Comparison of ENCODE assay signal across 20 cellular contexts in genomic region chr14:81332725-81333124, GRCh38.
DNase-seq lines count a peak whose midpoint lies in the region; ATAC-seq and TF ChIP-seq lines count a peak whose summit lies in the region.
"Had no signal": no experiment of that assay in that cellular context is flagged by ENCODE, and none has a peak within 500 bp of the region (broad histone marks: within the 10 kb centered on the region; RNA-seq: fewer than 3 reads in every experiment).

No MANE protein-coding gene starts in this region.

- H3K36me3 ChIP-seq in RWPE2 (ENCODE audit: low read depth) = no peaks in the 10 kb centered on the region
- H3K36me3 ChIP-seq: BLaER1 treated with 17β-estradiol and CSF1 and Interleukin-3, amounts not matched to agents 10 nM and 100 nM had no signal

- H3K4me3 Mint-ChIP-seq in T-helper 2 cell treated with Interferon-gamma antibody and Interleukin-4, amounts not matched to agents 5 μg/mL and 100 μg/mL, for 36 hours = no peak overlapping the region
- H3K4me3 Mint-ChIP-seq: B cell; CD4-positive, alpha-beta T cell; CD8-positive, alpha-beta memory T cell had no signal

- ATAC-seq in RWPE2 (ENCODE audit: low read depth) (no peak), foreskin keratinocyte (no peak), left lobe of liver (peak; percentile 50)
- ATAC-seq: GM12878 had no signal

- TF ChIP-seq CTCF in RWPE2 (IDR thresholded peaks at IDR 0.05; ENCODE audit: poor library complexity, severe bottlenecking) (no peak), foreskin keratinocyte (conservative IDR thresholded peaks at IDR 0.05) (no peak)

- H3K4me3 ChIP-seq in RWPE2 (ENCODE audit: severe bottlenecking) = no peak overlapping the region
- H3K4me3 ChIP-seq: BLaER1 treated with 17β-estradiol and CSF1 and Interleukin-3, amounts not matched to agents 10 nM and 100 nM; GM12878 had no signal

- DNase-seq in RWPE2 (ENCODE audit: low spot score) = no peak
- DNase-seq in foreskin keratinocyte = no peak
- DNase-seq in left lobe of liver (ENCODE audit: low spot score) = no peak
- DNase-seq in occipital lobe (lab: John Stamatoyannopoulos, UW) = no peak
- no peak for DNase-seq in T-helper 2 cell treated with Interferon-gamma antibody and Interleukin-4, amounts not matched to agents 5 μg/mL and 100 μg/mL, for 36 hours (ENCODE audit: low spot score)
- DNase-seq in NCI-H2029 (lab: John Stamatoyannopoulos, UW) = no peak
- DNase-seq: 8988T; ACHN; CD4-positive, alpha-beta T cell; CD8-positive, alpha-beta memory T cell; COR-L47; DMS 273 treated with DMSO at 0.1 percent for 48 hours; DMS153; DMS79; DND-41; EL; GDM1 had no signal

- no peaks in the 10 kb centered on the region for H3K36me3 Mint-ChIP-seq in T-helper 2 cell treated with Interferon-gamma antibody and Interleukin-4, amounts not matched to agents 5 μg/mL and 100 μg/mL, for 36 hours (ENCODE audit: low read depth)
- H3K36me3 Mint-ChIP-seq: CD8-positive, alpha-beta memory T cell had no signal

- H3K27ac ChIP-seq in RWPE2 (ENCODE audit: poor library complexity, severe bottlenecking) = peak overlapping the region; percentile 99
- peak overlapping the region; percentile 86 for H3K27ac ChIP-seq in foreskin keratinocyte
- H3K27ac ChIP-seq: BLaER1 treated with 17β-estradiol and CSF1 and Interleukin-3, amounts not matched to agents 10 nM and 100 nM had no signal

- H3K27me3 Mint-ChIP-seq in T-helper 2 cell treated with Interferon-gamma antibody and Interleukin-4, amounts not matched to agents 5 μg/mL and 100 μg/mL, for 36 hours (ENCODE audit: low read depth) = no peaks in the 10 kb centered on the region

- H3K4me1 ChIP-seq in RWPE2 (ENCODE audit: insufficient read depth, poor library complexity, severe bottlenecking) = peaks cover 34% of the 10 kb centered on the region
- H3K4me1 ChIP-seq in foreskin keratinocyte = peaks cover 44% of the 10 kb centered on the region
- H3K4me1 ChIP-seq: BLaER1 treated with 17β-estradiol and CSF1 and Interleukin-3, amounts not matched to agents 10 nM and 100 nM had no signal

- no peak overlapping the region for H3K27ac Mint-ChIP-seq in T-helper 2 cell treated with Interferon-gamma antibody and Interleukin-4, amounts not matched to agents 5 μg/mL and 100 μg/mL, for 36 hours
- H3K27ac Mint-ChIP-seq: B cell; CD4-positive, alpha-beta T cell; CD8-positive, alpha-beta memory T cell had no signal

- no peaks in the 10 kb centered on the region for H3K9me3 Mint-ChIP-seq in T-helper 2 cell treated with Interferon-gamma antibody and Interleukin-4, amounts not matched to agents 5 μg/mL and 100 μg/mL, for 36 hours
- H3K9me3 Mint-ChIP-seq: CD4-positive, alpha-beta T cell; CD8-positive, alpha-beta memory T cell had no signal

- H3K4me1 Mint-ChIP-seq in T-helper 2 cell treated with Interferon-gamma antibody and Interleukin-4, amounts not matched to agents 5 μg/mL and 100 μg/mL, for 36 hours (ENCODE audit: low read depth) = no peaks in the 10 kb centered on the region
- H3K4me1 Mint-ChIP-seq: B cell; CD8-positive, alpha-beta memory T cell had no signal

- H3K27me3 ChIP-seq in RWPE2 (ENCODE audit: insufficient read depth, poor library complexity, severe bottlenecking) (no peaks in the 10 kb centered on the region), foreskin keratinocyte (no peaks in the 10 kb centered on the region)
- H3K27me3 ChIP-seq: BLaER1 treated with 17β-estradiol and CSF1 and Interleukin-3, amounts not matched to agents 10 nM and 100 nM had no signal

- H3K9me3 ChIP-seq in RWPE2 (ENCODE audit: severe bottlenecking) = no peaks in the 10 kb centered on the region
